13 cellular contexts compared by ENCODE assay signal in genomic region chr11:15616130-15617105, GRCh38.
"Had no signal": no experiment of that assay in that cellular context is flagged by ENCODE, and none has a peak within 500 bp of the region (broad histone marks: within the 10 kb centered on the region; RNA-seq: fewer than 3 reads in every experiment).

No MANE protein-coding gene starts in this region.

- H3K9me3 ChIP-seq: body of pancreas, colonic mucosa had no signal

- H3K27ac ChIP-seq: body of pancreas, colonic mucosa, foreskin keratinocyte had no signal

- ATAC-seq: activated T-helper 17 cell treated with anti-CD3 and anti-CD28 coated beads, Interleukin-2, amount 50 U/mL, for 72 hours; body of pancreas; foreskin keratinocyte; stimulated activated naive B cell treated with anti-CD40 and anti-IgM and Interleukin-4, amounts not matched to agents 10 μg/mL and 1 μg/mL and 100 μg/mL, for 72 hours had no signal

- H3K36me3 ChIP-seq: colonic mucosa had no signal

- DNase-seq: activated B cell treated with CpG ODN at 0.5 μM for 24 hours; activated CD4-positive, alpha-beta memory T cell treated with anti-CD3 and anti-CD28 coated beads for 36 hours; activated CD4-positive, alpha-beta T cell treated with anti-CD3 and anti-CD28 coated beads for 4 hours; activated naive CD4-positive, alpha-beta T cell treated with Interleukin-2 at 50 U/mL for 16 hours; body of pancreas; colonic mucosa; foreskin keratinocyte; glutamatergic neuron; hippocampal formation; left cardiac atrium; stimulated activated naive B cell treated with anti-CD40 and anti-IgM and Interleukin-4, amounts not matched to agents 10 μg/mL and 1 μg/mL and 100 μg/mL, for 72 hours had no signal

- H3K27me3 ChIP-seq: body of pancreas, colonic mucosa, foreskin keratinocyte had no signal

- H3K4me3 ChIP-seq: body of pancreas, colonic mucosa, lung had no signal

- H3K4me1 ChIP-seq: body of pancreas, colonic mucosa, foreskin keratinocyte had no signal
